In genomic region chr22:32103648-32104326, GRCh38 we compare ENCODE assay signal across 1 cellular context.
TF ChIP-seq lines count a peak whose summit lies in the region.

No MANE protein-coding gene starts in this region.

TF ChIP-seq in GM23338, 12 proteins besides CTCF, POLR2A, EP300 and RAD21 (continued from another document):
- TF ChIP-seq, protein P1, sequence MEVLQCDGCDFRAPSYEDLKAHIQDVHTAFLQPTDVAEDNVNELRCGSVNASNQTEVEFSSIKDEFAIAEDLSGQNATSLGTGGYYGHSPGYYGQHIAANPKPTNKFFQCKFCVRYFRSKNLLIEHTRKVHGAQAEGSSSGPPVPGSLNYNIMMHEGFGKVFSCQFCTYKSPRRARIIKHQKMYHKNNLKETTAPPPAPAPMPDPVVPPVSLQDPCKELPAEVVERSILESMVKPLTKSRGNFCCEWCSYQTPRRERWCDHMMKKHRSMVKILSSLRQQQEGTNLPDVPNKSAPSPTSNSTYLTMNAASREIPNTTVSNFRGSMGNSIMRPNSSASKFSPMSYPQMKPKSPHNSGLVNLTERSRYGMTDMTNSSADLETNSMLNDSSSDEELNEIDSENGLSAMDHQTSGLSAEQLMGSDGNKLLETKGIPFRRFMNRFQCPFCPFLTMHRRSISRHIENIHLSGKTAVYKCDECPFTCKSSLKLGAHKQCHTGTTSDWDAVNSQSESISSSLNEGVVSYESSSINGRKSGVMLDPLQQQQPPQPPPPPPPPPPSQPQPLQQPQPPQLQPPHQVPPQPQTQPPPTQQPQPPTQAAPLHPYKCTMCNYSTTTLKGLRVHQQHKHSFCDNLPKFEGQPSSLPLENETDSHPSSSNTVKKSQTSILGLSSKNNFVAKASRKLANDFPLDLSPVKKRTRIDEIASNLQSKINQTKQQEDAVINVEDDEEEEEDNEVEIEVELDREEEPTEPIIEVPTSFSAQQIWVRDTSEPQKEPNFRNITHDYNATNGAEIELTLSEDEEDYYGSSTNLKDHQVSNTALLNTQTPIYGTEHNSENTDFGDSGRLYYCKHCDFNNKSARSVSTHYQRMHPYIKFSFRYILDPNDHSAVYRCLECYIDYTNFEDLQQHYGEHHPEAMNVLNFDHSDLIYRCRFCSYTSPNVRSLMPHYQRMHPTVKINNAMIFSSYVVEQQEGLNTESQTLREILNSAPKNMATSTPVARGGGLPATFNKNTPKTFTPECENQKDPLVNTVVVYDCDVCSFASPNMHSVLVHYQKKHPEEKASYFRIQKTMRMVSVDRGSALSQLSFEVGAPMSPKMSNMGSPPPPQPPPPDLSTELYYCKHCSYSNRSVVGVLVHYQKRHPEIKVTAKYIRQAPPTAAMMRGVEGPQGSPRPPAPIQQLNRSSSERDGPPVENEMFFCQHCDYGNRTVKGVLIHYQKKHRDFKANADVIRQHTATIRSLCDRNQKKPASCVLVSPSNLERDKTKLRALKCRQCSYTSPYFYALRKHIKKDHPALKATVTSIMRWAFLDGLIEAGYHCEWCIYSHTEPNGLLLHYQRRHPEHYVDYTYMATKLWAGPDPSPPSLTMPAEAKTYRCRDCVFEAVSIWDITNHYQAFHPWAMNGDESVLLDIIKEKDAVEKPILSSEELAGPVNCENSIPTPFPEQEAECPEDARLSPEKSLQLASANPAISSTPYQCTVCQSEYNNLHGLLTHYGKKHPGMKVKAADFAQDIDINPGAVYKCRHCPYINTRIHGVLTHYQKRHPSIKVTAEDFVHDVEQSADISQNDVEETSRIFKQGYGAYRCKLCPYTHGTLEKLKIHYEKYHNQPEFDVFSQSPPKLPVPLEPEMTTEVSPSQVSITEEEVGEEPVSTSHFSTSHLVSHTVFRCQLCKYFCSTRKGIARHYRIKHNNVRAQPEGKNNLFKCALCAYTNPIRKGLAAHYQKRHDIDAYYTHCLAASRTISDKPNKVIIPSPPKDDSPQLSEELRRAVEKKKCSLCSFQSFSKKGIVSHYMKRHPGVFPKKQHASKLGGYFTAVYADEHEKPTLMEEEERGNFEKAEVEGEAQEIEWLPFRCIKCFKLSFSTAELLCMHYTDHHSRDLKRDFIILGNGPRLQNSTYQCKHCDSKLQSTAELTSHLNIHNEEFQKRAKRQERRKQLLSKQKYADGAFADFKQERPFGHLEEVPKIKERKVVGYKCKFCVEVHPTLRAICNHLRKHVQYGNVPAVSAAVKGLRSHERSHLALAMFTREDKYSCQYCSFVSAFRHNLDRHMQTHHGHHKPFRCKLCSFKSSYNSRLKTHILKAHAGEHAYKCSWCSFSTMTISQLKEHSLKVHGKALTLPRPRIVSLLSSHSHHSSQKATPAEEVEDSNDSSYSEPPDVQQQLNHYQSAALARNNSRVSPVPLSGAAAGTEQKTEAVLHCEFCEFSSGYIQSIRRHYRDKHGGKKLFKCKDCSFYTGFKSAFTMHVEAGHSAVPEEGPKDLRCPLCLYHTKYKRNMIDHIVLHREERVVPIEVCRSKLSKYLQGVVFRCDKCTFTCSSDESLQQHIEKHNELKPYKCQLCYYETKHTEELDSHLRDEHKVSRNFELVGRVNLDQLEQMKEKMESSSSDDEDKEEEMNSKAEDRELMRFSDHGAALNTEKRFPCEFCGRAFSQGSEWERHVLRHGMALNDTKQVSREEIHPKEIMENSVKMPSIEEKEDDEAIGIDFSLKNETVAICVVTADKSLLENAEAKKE (CRISPR knock-in tag; IDR thresholded peaks at IDR 0.05): no peak
- no peak for TF ChIP-seq REST (IDR thresholded peaks at IDR 0.05; ENCODE audit: unreplicated experiment)
- TF ChIP-seq, protein P2, sequence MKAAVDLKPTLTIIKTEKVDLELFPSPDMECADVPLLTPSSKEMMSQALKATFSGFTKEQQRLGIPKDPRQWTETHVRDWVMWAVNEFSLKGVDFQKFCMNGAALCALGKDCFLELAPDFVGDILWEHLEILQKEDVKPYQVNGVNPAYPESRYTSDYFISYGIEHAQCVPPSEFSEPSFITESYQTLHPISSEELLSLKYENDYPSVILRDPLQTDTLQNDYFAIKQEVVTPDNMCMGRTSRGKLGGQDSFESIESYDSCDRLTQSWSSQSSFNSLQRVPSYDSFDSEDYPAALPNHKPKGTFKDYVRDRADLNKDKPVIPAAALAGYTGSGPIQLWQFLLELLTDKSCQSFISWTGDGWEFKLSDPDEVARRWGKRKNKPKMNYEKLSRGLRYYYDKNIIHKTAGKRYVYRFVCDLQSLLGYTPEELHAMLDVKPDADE (IDR thresholded peaks at IDR 0.05): no peak
- no peak for TF ChIP-seq POLR2AphosphoS5 (IDR thresholded peaks at IDR 0.05; ENCODE audit: low read depth)
- TF ChIP-seq STAT1 (IDR thresholded peaks at IDR 0.05; ENCODE audit: unreplicated experiment): no peak
- no peak for TF ChIP-seq JUNB (IDR thresholded peaks at IDR 0.05; ENCODE audit: unreplicated experiment)
- no peak for TF ChIP-seq NANOG (IDR thresholded peaks at IDR 0.05; ENCODE audit: borderline replicate concordance)
- no peak for TF ChIP-seq EZH2 (IDR thresholded peaks at IDR 0.05; ENCODE audit: low read depth, unreplicated experiment)
- no peak for TF ChIP-seq CREB1 (CRISPR knock-in tag; IDR thresholded peaks at IDR 0.05; ENCODE audit: low read depth)
- TF ChIP-seq ZNF114 (CRISPR knock-in tag; IDR thresholded peaks at IDR 0.05): no peak
TF ChIP-seq in GM23338: peak in this region for 0.
